Comparison of ENCODE assay signal across 20 cellular contexts in genomic region chr5:117494208-117494607, GRCh38.
"Had no signal": no experiment of that assay in that cellular context is flagged by ENCODE, and none has a peak within 500 bp of the region (broad histone marks: within the 10 kb centered on the region; RNA-seq: fewer than 3 reads in every experiment).

No MANE protein-coding gene starts in this region.

- H3K27me3 ChIP-seq: ascending aorta, brain microvascular endothelial cell, colonic mucosa, esophagus squamous epithelium, right atrium auricular region, upper lobe of left lung had no signal

- ATAC-seq: activated CD4-positive, CD25-positive, alpha-beta regulatory T cell treated with anti-CD3 and anti-CD28 coated beads, Interleukin-2, amount 50 U/mL, for 24 hours; activated CD8-positive, alpha-beta memory T cell treated with anti-CD3 and anti-CD28 coated beads, Interleukin-2, amount 10 ng/mL, durations not matched to agents 7 days and 5 days; activated CD8-positive, alpha-beta T cell treated with anti-CD3 and anti-CD28 coated beads for 36 hours; naive thymus-derived CD8-positive, alpha-beta T cell had no signal

- DNase-seq: activated CD4-positive, alpha-beta T cell treated with anti-CD3 and anti-CD28 coated beads, Interleukin-2, amount 10 ng/mL, durations not matched to agents 24 days and 14 days; activated CD8-positive, alpha-beta memory T cell treated with anti-CD3 and anti-CD28 coated beads, Interleukin-2, amount 10 ng/mL, durations not matched to agents 7 days and 5 days; activated CD8-positive, alpha-beta T cell treated with anti-CD3 and anti-CD28 coated beads for 36 hours; activated effector memory CD4-positive, alpha-beta T cell treated with anti-CD3 and anti-CD28 coated beads, Interleukin-2, amount 50 U/mL, for 16 hours; activated naive CD4-positive, alpha-beta T cell treated with anti-CD3 and anti-CD28 coated beads, Interleukin-2, amount 10 ng/mL, durations not matched to agents 7 days and 5 days; activated T-cell treated with anti-CD3 and anti-CD28 coated beads for 4 hours; brain microvascular endothelial cell; central memory CD4-positive, alpha-beta T cell; colonic mucosa; esophagus squamous epithelium; hypothalamus; left ventricle myocardium inferior; naive thymus-derived CD8-positive, alpha-beta T cell; stimulated activated CD4-positive, alpha-beta T cell treated with anti-CD3 and anti-CD28 coated beads, Interleukin-4, amount 100 ng/mL, for 24 hours; stimulated activated naive CD4-positive, alpha-beta T cell treated with Interleukin-2 at 50 U/mL for 16 hours; upper lobe of left lung had no signal

- H3K4me3 ChIP-seq: ascending aorta, colonic mucosa, esophagus squamous epithelium, left ventricle myocardium inferior, right atrium auricular region, upper lobe of left lung had no signal

- H3K4me1 ChIP-seq: ascending aorta, colonic mucosa, esophagus squamous epithelium, left ventricle myocardium inferior, right atrium auricular region, upper lobe of left lung had no signal

- H3K9me3 ChIP-seq: ascending aorta, colonic mucosa, esophagus squamous epithelium, upper lobe of left lung had no signal

- H3K36me3 ChIP-seq: ascending aorta, brain microvascular endothelial cell, colonic mucosa, esophagus squamous epithelium, left ventricle myocardium inferior, right atrium auricular region, upper lobe of left lung had no signal

- H3K27ac ChIP-seq: ascending aorta, brain microvascular endothelial cell, colonic mucosa, esophagus squamous epithelium, left ventricle myocardium inferior, right atrium auricular region, upper lobe of left lung, VCaP had no signal
